ENCODE assay signal across 22 cellular contexts in the genomic region with DNA sequence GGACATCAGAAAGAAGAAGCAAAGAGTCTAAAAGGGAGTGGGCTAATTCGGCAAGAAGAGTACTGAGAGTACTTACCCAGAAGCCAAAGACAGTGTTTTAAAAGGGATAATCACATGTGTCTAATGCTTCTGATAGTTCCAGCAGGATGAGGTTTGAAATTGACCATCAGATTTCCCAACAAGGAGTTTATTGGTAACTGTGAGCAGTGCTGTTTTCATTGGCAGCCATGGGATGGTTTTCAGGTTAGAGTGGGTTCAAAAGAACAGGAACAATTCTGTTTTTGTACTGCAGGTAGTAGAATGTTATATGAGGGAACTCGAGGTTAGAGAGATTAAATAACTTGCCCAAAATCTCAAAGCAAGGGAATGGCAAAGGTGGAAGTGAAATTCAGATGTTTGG.
"Had no signal": no experiment of that assay in that cellular context is flagged by ENCODE, and none has a peak within 500 bp of the region (broad histone marks: within the 10 kb centered on the region; RNA-seq: fewer than 3 reads in every experiment).

No MANE protein-coding gene starts in this region.

- H3K27me3 ChIP-seq: MG63, SJSA1 had no signal

- H3K27ac ChIP-seq: SJSA1, SK-N-MC had no signal

- H3K4me3 ChIP-seq: MG63, SJSA1, SK-N-MC had no signal

- H3K9me3 ChIP-seq: MG63, SJSA1 had no signal

- DNase-seq: KBM-7, MG63, NCI-H1092, NCI-H1105 treated with DMSO at 0.1 percent for 48 hours, NCI-H1417 treated with DMSO at 0.1 percent for 48 hours, NCI-H146, NCI-H1694 treated with DMSO at 0.1 percent for 48 hours, NCI-H1930, NCI-H2081, NCI-H2107, NCI-H2171, NCI-H226, NCI-H446, NCI-H510A, NCI-H524 treated with DMSO at 0.1 percent for 48 hours, NCI-H69, NCI-H774, Right ventricle myocardium superior, RPMI8226, SIG-M5 had no signal
